In the genomic region with DNA sequence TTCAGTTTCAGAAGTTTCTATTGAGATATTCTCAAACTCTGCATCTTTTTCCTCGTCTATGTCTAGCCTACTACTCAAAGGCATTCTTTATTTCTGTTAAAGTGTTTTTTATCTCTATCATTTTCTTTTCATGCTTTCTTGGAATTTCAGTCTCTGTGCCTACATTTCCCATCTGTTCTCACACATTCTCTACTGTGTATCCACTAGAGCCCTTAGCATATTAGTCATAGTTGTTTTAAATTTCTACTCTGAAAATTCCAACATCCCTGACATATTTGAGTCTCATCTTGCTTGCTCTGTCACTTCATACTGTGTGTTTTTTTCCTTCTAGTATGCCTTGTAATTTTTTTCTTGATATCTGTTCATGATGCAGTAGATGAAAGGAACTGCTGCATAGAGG, we compare ENCODE assay signal across 17 cellular contexts.
DNase-seq lines count a peak whose midpoint lies in the region; ATAC-seq and TF ChIP-seq lines count a peak whose summit lies in the region.
"Had no signal": no experiment of that assay in that cellular context is flagged by ENCODE, and none has a peak within 500 bp of the region (broad histone marks: within the 10 kb centered on the region; RNA-seq: fewer than 3 reads in every experiment).

No MANE protein-coding gene starts in this region.

- H3K27ac ChIP-seq in mammary epithelial cell (ENCODE audit: insufficient read depth, low read depth, low read length) (peak overlapping the region; percentile 34), thoracic aorta (peak overlapping the region; percentile 24 to 52), stomach (peak overlapping the region in 1 of 5 donors; percentile 44)
- H3K27ac ChIP-seq: gastroesophageal sphincter, right atrium auricular region, VCaP had no signal

- in situ Hi-C loops in mammary epithelial cell (cut with MboI; ENCODE audit: low sequenced_read_pairs in 2 of 2): no loop called here

- CTCF ChIA-PET in mammary epithelial cell (lab: Charles Lee; ENCODE audit: low non-redundant PET): no interaction called here
- CTCF ChIA-PET in activated CD8-positive, alpha-beta T cell treated with anti-CD3 and anti-CD28 coated beads, Interleukin-2, amount 10 ng/mL, durations not matched to agents 7 days and 5 days (lab: Charles Lee): no interaction called here

- no peak for TF ChIP-seq EP300 in stomach (IDR thresholded peaks at IDR 0.05)

- H3K27me3 ChIP-seq in mammary epithelial cell (ENCODE audit: insufficient read depth, low read length): no peaks in the 10 kb centered on the region
- no peaks in the 10 kb centered on the region for H3K27me3 ChIP-seq in thoracic aorta (replicated peaks; ENCODE audit: insufficient read depth)
- H3K27me3 ChIP-seq in stomach: no peaks in the 10 kb centered on the region
- H3K27me3 ChIP-seq: gastroesophageal sphincter, right atrium auricular region had no signal

- POLR2A ChIA-PET in activated CD8-positive, alpha-beta T cell treated with anti-CD3 and anti-CD28 coated beads, Interleukin-2, amount 10 ng/mL, durations not matched to agents 7 days and 5 days (lab: Charles Lee): no interaction called here

- no peak for TF ChIP-seq CTCF in mammary epithelial cell (conservative IDR thresholded peaks at IDR 0.05 in 1 of 2, IDR thresholded peaks at IDR 0.05 in 1 of 2; ENCODE audit: extremely low read depth in 1 of 2, insufficient read depth in 1 of 2, low read depth in 1 of 2, low read length in 2 of 2)
- TF ChIP-seq CTCF in thoracic aorta (IDR thresholded peaks at IDR 0.05): no peak
- no peak for TF ChIP-seq CTCF in stomach (IDR thresholded peaks at IDR 0.05)

- H3K36me3 ChIP-seq in mammary epithelial cell (ENCODE audit: insufficient read depth, low read length) (no peaks in the 10 kb centered on the region), thoracic aorta (no peaks in the 10 kb centered on the region), stomach (no peaks in the 10 kb centered on the region)
- H3K36me3 ChIP-seq: gastroesophageal sphincter, right atrium auricular region had no signal

- H3K36me3 Mint-ChIP-seq in activated CD8-positive, alpha-beta T cell treated with anti-CD3 and anti-CD28 coated beads, Interleukin-2, amount 10 ng/mL, durations not matched to agents 7 days and 5 days (ENCODE audit: low read depth): peaks cover 2% of the 10 kb centered on the region

- H3K9me3 ChIP-seq in mammary epithelial cell (replicated peaks; ENCODE audit: insufficient read depth, low read length): no peaks in the 10 kb centered on the region
- H3K9me3 ChIP-seq in thoracic aorta: no peaks in the 10 kb centered on the region
- H3K9me3 ChIP-seq in stomach: peaks cover 0 to 4% (median 0%) of the 10 kb centered on the region in 4 donors
- H3K9me3 ChIP-seq: gastroesophageal sphincter had no signal

- H3K27me3 Mint-ChIP-seq in activated CD8-positive, alpha-beta T cell treated with anti-CD3 and anti-CD28 coated beads, Interleukin-2, amount 10 ng/mL, durations not matched to agents 7 days and 5 days (ENCODE audit: low read depth): no peaks in the 10 kb centered on the region
- H3K27me3 Mint-ChIP-seq: stimulated activated naive CD8-positive, alpha-beta T cell treated with anti-CD3 and anti-CD28 coated beads, Interleukin-15, amount 100 ng/mL, for 72 hours had no signal

- H3K4me3 Mint-ChIP-seq in activated CD8-positive, alpha-beta T cell treated with anti-CD3 and anti-CD28 coated beads, Interleukin-2, amount 10 ng/mL, durations not matched to agents 7 days and 5 days: no peak overlapping the region
- H3K4me3 Mint-ChIP-seq: activated naive CD4-positive, alpha-beta T cell treated with anti-CD3 and anti-CD28 coated beads for 36 hours; stimulated activated naive CD8-positive, alpha-beta T cell treated with anti-CD3 and anti-CD28 coated beads, Interleukin-15, amount 100 ng/mL, for 72 hours had no signal

- H3K27ac Mint-ChIP-seq in activated CD8-positive, alpha-beta T cell treated with anti-CD3 and anti-CD28 coated beads, Interleukin-2, amount 10 ng/mL, durations not matched to agents 7 days and 5 days: no peak overlapping the region
- H3K27ac Mint-ChIP-seq: activated naive CD4-positive, alpha-beta T cell treated with anti-CD3 and anti-CD28 coated beads for 36 hours; stimulated activated naive CD8-positive, alpha-beta T cell treated with anti-CD3 and anti-CD28 coated beads, Interleukin-15, amount 100 ng/mL, for 72 hours had no signal

- intact Hi-C loops in mammary epithelial cell (cut with micrococcal nuclease): no loop called here
- intact Hi-C loops in stomach (cut with DNase I; ENCODE audit: low total_unique reads): no loop called here

- H3K79me2 ChIP-seq in mammary epithelial cell (ENCODE audit: insufficient read depth, low read length): no peaks in the 10 kb centered on the region

- BruUV-seq in mammary epithelial cell (replicated peaks; lab: Mats Ljungman, UMichigan): no TSS peak

- H3K4me1 Mint-ChIP-seq in activated CD8-positive, alpha-beta T cell treated with anti-CD3 and anti-CD28 coated beads, Interleukin-2, amount 10 ng/mL, durations not matched to agents 7 days and 5 days (ENCODE audit: low read depth): no peaks in the 10 kb centered on the region
- H3K4me1 Mint-ChIP-seq: stimulated activated naive CD8-positive, alpha-beta T cell treated with anti-CD3 and anti-CD28 coated beads, Interleukin-15, amount 100 ng/mL, for 72 hours had no signal

- 100% methylated on average over 1 of the region's 1 CpG for whole genome bisulfite sequencing in mammary epithelial cell (ENCODE audit: low coverage, missing lambda C conversion rate)
- WGBS in stomach, 5 donors: 78 to 100% (median 95%) methylated on average over 1 of the region's 1 CpG

- H4K20me1 ChIP-seq in mammary epithelial cell (ENCODE audit: insufficient read depth, low read length): no peaks in the 10 kb centered on the region

- peak; percentile 50 for DNase-seq in HT1080 (ENCODE audit: low read depth)
- DNase-seq in mammary epithelial cell: no peak
- DNase-seq in iris pigment epithelial cell (ENCODE audit: low read depth): peak; percentile 85
- DNase-seq in thoracic aorta (ENCODE audit: low spot score): no peak
- no peak for DNase-seq in T-helper 9 cell
- DNase-seq in activated CD8-positive, alpha-beta T cell treated with anti-CD3 and anti-CD28 coated beads, Interleukin-2, amount 10 ng/mL, durations not matched to agents 7 days and 5 days: no peak
- no peak for DNase-seq in hypothalamus (lab: John Stamatoyannopoulos, UW)
- no peak for DNase-seq in stomach
- DNase-seq: activated naive CD4-positive, alpha-beta T cell treated with anti-CD3 and anti-CD28 coated beads for 36 hours; COR-L47; kidney; NCI-H2081; NCI-H774; stimulated activated naive CD8-positive, alpha-beta T cell treated with anti-CD3 and anti-CD28 coated beads, Interleukin-15, amount 100 ng/mL, for 72 hours had no signal

- peak overlapping the region; percentile 25 for H3K4me2 ChIP-seq in mammary epithelial cell (ENCODE audit: insufficient read depth, low read depth, low read length)

- peaks cover 8% of the 10 kb centered on the region for H3K9me3 Mint-ChIP-seq in activated CD8-positive, alpha-beta T cell treated with anti-CD3 and anti-CD28 coated beads, Interleukin-2, amount 10 ng/mL, durations not matched to agents 7 days and 5 days (ENCODE audit: insufficient read depth)

- no peak overlapping the region for H2AFZ ChIP-seq in mammary epithelial cell (ENCODE audit: low read depth, low read length)

- H3K4me3 ChIP-seq in mammary epithelial cell (replicated peaks in 1 of 3; ENCODE audit: insufficient read depth in 1 of 3, low read depth in 2 of 3, low read length in 3 of 3): no peak overlapping the region
- no peak overlapping the region for H3K4me3 ChIP-seq in thoracic aorta
- no peak overlapping the region for H3K4me3 ChIP-seq in stomach
- H3K4me3 ChIP-seq: gastroesophageal sphincter, right atrium auricular region had no signal

- dilution Hi-C loops in mammary epithelial cell (cut with HindIII; ENCODE audit: low sequenced_read_pairs): no loop called here

- no peak overlapping the region for H3K9ac ChIP-seq in mammary epithelial cell (ENCODE audit: insufficient read depth, low read length)

- H3K4me1 ChIP-seq in mammary epithelial cell (ENCODE audit: insufficient read depth, low read length) (peaks cover 34% of the 10 kb centered on the region), thoracic aorta (ENCODE audit: control insufficient read depth in 1 of 2, low read depth in 2 of 2) (peaks cover 0 to 25% of the 10 kb centered on the region in 2 donors), stomach (peaks cover 0 to 14% (median 0%) of the 10 kb centered on the region in 4 donors)
- H3K4me1 ChIP-seq: gastroesophageal sphincter, right atrium auricular region had no signal

- TF ChIP-seq POLR2A in stomach (IDR thresholded peaks at IDR 0.05): no peak

- ATAC-seq in thoracic aorta (ENCODE audit: insufficient number of reproducible peaks, low FRiP score, low read depth): no peak
- no peak for ATAC-seq in activated CD8-positive, alpha-beta T cell treated with anti-CD3 and anti-CD28 coated beads, Interleukin-2, amount 10 ng/mL, durations not matched to agents 7 days and 5 days
- ATAC-seq: stimulated activated naive CD8-positive, alpha-beta T cell treated with anti-CD3 and anti-CD28 coated beads, Interleukin-15, amount 100 ng/mL, for 72 hours had no signal

Comparison
In these comparisons a context has a peak if more than half of its experiments do, and no peak if none do; other contexts are left out.
1. DNase-seq: peak in HT1080 (single experiment) and iris pigment epithelial cell (single experiment); none in mammary epithelial cell (single experiment), thoracic aorta (single experiment), T-helper 9 cell (single experiment), activated CD8-positive, alpha-beta T cell treated with anti-CD3 and anti-CD28 coated beads, Interleukin-2, amount 10 ng/mL, durations not matched to agents 7 days and 5 days (single experiment), hypothalamus (0 of 51) and stomach (single experiment).